Comparison of ENCODE assay signal across 1 cellular context in the genomic region with DNA sequence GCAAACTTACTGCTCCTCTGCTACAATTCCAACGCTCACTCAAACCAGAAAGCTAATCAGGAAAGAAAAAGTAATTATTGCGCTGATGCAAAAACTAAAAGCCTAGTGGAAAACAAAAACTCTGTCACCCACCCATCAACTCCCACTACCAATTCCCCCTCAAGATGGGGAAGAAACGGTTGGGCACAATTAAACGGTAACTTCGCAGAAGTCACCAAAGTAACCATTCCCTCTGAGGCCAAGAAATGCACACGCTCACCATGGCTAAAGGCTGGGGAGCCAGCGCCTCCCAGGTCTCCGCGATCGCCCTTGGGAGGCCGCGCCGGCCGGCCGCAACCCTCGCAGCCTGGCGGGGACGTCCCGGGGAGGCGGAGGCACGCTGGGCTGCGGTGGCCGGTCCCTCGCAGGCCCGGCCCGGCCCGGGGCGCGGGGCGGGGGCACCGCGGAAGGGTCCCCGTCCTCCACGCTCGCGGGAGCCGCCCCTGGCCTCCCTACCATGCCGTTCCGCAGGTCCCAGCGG.
TF ChIP-seq lines count a peak whose summit lies in the region.

No MANE protein-coding gene starts in this region.

TF ChIP-seq in WTC11, 78 proteins besides CTCF, POLR2A, EP300 and RAD21 (continued from another document):
- TF ChIP-seq, protein P1, sequence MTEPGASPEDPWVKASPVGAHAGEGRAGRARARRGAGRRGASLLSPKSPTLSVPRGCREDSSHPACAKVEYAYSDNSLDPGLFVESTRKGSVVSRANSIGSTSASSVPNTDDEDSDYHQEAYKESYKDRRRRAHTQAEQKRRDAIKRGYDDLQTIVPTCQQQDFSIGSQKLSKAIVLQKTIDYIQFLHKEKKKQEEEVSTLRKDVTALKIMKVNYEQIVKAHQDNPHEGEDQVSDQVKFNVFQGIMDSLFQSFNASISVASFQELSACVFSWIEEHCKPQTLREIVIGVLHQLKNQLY (CRISPR knock-in tag; IDR thresholded peaks at IDR 0.05), result no peak
- TF ChIP-seq RELA (CRISPR knock-in tag; IDR thresholded peaks at IDR 0.05; ENCODE audit: borderline replicate concordance) (no peak), NFE2L1 (CRISPR knock-in tag; IDR thresholded peaks at IDR 0.05) (no peak), SMAD4 (CRISPR knock-in tag; IDR thresholded peaks at IDR 0.05) (no peak), ATF1 (CRISPR knock-in tag; IDR thresholded peaks at IDR 0.05) (no peak), SOX15 (CRISPR knock-in tag; IDR thresholded peaks at IDR 0.05) (no peak), FOXK1 (CRISPR knock-in tag; IDR thresholded peaks at IDR 0.05) (no peak), ZNF121 (CRISPR knock-in tag; IDR thresholded peaks at IDR 0.05) (no peak), ZNF263 (CRISPR knock-in tag; IDR thresholded peaks at IDR 0.05; ENCODE audit: low read depth) (no peak), NFATC4 (CRISPR knock-in tag; IDR thresholded peaks at IDR 0.05) (no peak), FOXJ3 (CRISPR knock-in tag; IDR thresholded peaks at IDR 0.05; ENCODE audit: borderline replicate concordance) (no peak)
- TF ChIP-seq, protein P2, sequence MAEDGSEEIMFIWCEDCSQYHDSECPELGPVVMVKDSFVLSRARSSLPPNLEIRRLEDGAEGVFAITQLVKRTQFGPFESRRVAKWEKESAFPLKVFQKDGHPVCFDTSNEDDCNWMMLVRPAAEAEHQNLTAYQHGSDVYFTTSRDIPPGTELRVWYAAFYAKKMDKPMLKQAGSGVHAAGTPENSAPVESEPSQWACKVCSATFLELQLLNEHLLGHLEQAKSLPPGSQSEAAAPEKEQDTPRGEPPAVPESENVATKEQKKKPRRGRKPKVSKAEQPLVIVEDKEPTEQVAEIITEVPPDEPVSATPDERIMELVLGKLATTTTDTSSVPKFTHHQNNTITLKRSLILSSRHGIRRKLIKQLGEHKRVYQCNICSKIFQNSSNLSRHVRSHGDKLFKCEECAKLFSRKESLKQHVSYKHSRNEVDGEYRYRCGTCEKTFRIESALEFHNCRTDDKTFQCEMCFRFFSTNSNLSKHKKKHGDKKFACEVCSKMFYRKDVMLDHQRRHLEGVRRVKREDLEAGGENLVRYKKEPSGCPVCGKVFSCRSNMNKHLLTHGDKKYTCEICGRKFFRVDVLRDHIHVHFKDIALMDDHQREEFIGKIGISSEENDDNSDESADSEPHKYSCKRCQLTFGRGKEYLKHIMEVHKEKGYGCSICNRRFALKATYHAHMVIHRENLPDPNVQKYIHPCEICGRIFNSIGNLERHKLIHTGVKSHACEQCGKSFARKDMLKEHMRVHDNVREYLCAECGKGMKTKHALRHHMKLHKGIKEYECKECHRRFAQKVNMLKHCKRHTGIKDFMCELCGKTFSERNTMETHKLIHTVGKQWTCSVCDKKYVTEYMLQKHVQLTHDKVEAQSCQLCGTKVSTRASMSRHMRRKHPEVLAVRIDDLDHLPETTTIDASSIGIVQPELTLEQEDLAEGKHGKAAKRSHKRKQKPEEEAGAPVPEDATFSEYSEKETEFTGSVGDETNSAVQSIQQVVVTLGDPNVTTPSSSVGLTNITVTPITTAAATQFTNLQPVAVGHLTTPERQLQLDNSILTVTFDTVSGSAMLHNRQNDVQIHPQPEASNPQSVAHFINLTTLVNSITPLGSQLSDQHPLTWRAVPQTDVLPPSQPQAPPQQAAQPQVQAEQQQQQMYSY (CRISPR knock-in tag; IDR thresholded peaks at IDR 0.05), result no peak
- TF ChIP-seq, protein P3, sequence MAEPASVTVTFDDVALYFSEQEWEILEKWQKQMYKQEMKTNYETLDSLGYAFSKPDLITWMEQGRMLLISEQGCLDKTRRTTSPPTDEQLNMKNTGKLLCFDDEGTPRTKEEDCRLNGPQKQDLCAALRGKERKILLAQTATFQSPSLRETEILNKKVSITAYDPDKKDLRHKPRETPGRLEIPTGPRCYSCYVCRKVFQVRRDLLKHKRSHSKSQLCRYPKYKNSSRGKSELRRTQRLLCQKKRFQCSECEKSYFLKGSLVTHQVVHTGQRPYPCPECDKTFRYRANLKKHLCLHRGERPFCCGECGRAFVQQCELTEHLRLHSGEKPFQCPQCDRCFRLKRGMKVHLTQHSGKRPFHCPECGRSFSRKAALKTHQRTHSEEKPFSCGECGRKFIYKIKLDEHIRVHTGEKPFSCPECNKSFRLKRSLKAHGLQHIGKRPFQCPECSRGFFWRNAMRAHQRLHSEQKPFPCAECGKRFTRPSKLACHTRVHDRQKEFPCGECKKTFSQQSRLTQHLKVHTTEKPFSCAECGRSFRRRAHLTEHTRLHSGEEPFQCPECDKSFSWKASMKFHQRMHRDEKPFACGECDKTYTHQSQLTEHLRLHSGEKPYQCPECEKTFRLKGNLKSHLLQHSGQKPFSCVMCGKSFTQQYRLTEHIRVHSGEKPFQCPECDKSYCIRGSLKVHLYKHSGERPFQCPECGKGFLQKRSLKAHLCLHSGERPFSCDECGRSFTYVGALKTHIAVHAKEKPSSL (CRISPR knock-in tag; conservative IDR thresholded peaks at IDR 0.05), result no peak
- TF ChIP-seq, protein P4, sequence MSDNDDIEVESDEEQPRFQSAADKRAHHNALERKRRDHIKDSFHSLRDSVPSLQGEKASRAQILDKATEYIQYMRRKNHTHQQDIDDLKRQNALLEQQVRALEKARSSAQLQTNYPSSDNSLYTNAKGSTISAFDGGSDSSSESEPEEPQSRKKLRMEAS (CRISPR knock-in tag; IDR thresholded peaks at IDR 0.05), result no peak
- TF ChIP-seq, protein P5, sequence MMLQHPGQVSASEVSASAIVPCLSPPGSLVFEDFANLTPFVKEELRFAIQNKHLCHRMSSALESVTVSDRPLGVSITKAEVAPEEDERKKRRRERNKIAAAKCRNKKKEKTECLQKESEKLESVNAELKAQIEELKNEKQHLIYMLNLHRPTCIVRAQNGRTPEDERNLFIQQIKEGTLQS (CRISPR knock-in tag; conservative IDR thresholded peaks at IDR 0.05), result no peak
